ENCODE assay signal across 8 cellular contexts in genomic region chr5:69167488-69167845, GRCh38.
DNase-seq lines count a peak whose midpoint lies in the region; TF ChIP-seq lines count a peak whose summit lies in the region.

No MANE protein-coding gene starts in this region.

- H3K9ac ChIP-seq in NT2/D1 (ENCODE audit: insufficient read length, low read depth) = peak overlapping the region; percentile 96

- H3K27me3 ChIP-seq in GM06990 (replicated peaks; ENCODE audit: control insufficient read depth, insufficient read depth, low read length) = no peaks in the 10 kb centered on the region
- H3K27me3 ChIP-seq in NT2/D1 (ENCODE audit: insufficient read depth, insufficient read length) = no peaks in the 10 kb centered on the region
- no peaks in the 10 kb centered on the region for H3K27me3 ChIP-seq in neuron (ENCODE audit: insufficient read depth, low read length)

- H3K36me3 ChIP-seq in GM06990 (ENCODE audit: control insufficient read depth, insufficient read depth, low read length) = peaks cover 1% of the 10 kb centered on the region; the same call in 1 of the 2 replicates
- peaks cover 44% of the 10 kb centered on the region for H3K36me3 ChIP-seq in NT2/D1 (ENCODE audit: insufficient read depth, insufficient read length, low read length)
- H3K36me3 ChIP-seq in neuron (ENCODE audit: insufficient read depth, low read length) = peaks cover 38% of the 10 kb centered on the region

- H3K4me1 ChIP-seq in NT2/D1 (ENCODE audit: insufficient read depth, insufficient read length) (no peaks in the 10 kb centered on the region), neuron (ENCODE audit: insufficient read depth, low read length) (peaks cover 13% of the 10 kb centered on the region)

- peak overlapping the region; percentile 93 for H3K4me3 ChIP-seq in GM06990 (replicated peaks; ENCODE audit: low read depth, low read length)
- peak overlapping the region; percentile 95 for H3K4me3 ChIP-seq in NT2/D1 (ENCODE audit: insufficient read length, low read depth)
- H3K4me3 ChIP-seq in epithelial cell of esophagus (ENCODE audit: low read length) = peak overlapping the region; percentile 91
- H3K4me3 ChIP-seq in neuron (ENCODE audit: low read length) = peak overlapping the region; percentile 62

- TF ChIP-seq CTCF in GM06990 (IDR thresholded peaks at IDR 0.05; ENCODE audit: insufficient read depth, low read length, poor library complexity, severe bottlenecking) (no peak), epithelial cell of esophagus (IDR thresholded peaks at IDR 0.05; ENCODE audit: insufficient read depth, low read depth, low read length, missing control alignments) (no peak)

- no peaks in the 10 kb centered on the region for H3K9me3 ChIP-seq in NT2/D1 (ENCODE audit: insufficient read depth, low read length)
- H3K9me3 ChIP-seq in neuron (ENCODE audit: low read length) = no peaks in the 10 kb centered on the region

- DNase-seq in GM06990 (ENCODE audit: extremely low read depth, insufficient read length) = no peak
- peak; percentile 16 for DNase-seq in NT2/D1 (ENCODE audit: low read depth, low spot score)
- DNase-seq in epithelial cell of esophagus (ENCODE audit: low read depth) = peak; percentile 20
- no peak for DNase-seq in NCI-H1694 (lab: John Stamatoyannopoulos, UW)
- no peak for DNase-seq in NCI-H2171 treated with DMSO at 0.1 percent for 48 hours (lab: John Stamatoyannopoulos, UW)
- DNase-seq in NCI-H446 treated with DMSO at 0.1 percent for 48 hours (lab: John Stamatoyannopoulos, UW) = no peak
- no peak for DNase-seq in midbrain (lab: John Stamatoyannopoulos, UW)

- H2AFZ ChIP-seq in neuron (ENCODE audit: low read depth, low read length) = peak overlapping the region; percentile 27

Comparison
In these comparisons a context has a peak if more than half of its experiments do, and no peak if none do; other contexts are left out.
1. DNase-seq: peak in NT2/D1 (single experiment) and epithelial cell of esophagus (single experiment); none in GM06990 (single experiment), NCI-H1694 (single experiment), NCI-H2171 treated with DMSO at 0.1 percent for 48 hours (single experiment), NCI-H446 treated with DMSO at 0.1 percent for 48 hours (single experiment) and midbrain (single experiment).
2. Peak in every context shown above with its lines, with median percentiles within 50 percentile points of each other: H3K4me3 ChIP-seq.